29 cellular contexts compared by ENCODE assay signal in the genomic region with DNA sequence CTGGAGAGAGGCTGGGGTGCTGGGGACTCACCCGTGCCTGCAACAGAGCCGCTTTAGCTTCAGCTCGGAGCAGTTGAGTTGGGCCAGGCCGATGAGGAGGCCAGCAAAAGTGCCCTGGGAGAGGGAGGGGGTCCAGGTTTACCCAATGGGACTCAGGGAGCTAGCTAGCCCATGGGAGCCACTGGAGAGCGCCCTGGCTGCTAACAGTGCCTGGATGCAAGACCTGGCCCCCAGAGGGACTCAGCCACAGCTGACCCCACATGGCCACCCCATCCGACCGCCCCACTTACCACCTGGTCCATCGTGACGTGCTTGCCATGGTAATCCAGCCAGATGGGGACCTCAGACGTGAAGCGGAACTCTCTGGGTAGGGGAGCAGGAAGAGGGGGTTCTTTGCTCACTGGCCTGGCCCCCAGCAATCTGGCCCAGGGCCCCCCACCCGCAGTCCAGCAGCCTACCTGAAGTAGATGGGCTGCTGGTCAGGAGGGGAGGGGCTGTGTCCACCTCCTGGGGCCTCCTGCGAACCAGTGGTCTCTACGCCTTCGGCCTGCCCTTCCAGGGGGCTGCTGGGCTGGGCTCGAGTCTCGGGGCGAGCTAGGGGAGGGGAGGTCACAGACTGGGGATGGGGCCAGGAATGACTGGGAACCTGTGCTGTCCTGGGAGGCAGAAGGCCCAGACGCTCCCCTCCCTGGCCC. TPM values are rescaled to one million over a fixed set of nuclear protein-coding genes. Genes with fewer than 3 reads are reported as not detected.
"Had no signal": no experiment of that assay in that cellular context is flagged by ENCODE, and none has a peak within 500 bp of the region (broad histone marks: within the 10 kb centered on the region; RNA-seq: fewer than 3 reads in every experiment).

No MANE protein-coding gene starts in this region.

- H3K27me3 ChIP-seq: colonic mucosa, gastrocnemius medialis, neural progenitor cell, ovary, sigmoid colon, spleen, tibial nerve, upper lobe of right lung, uterus had no signal

- H3K9me3 ChIP-seq: colonic mucosa, gastrocnemius medialis, ovary, psoas muscle, sigmoid colon, spleen, thoracic aorta, tibial nerve, upper lobe of right lung, uterus had no signal

- DNase-seq: colonic mucosa; effector CD8-positive, alpha-beta T cell; endodermal cell; foreskin fibroblast; gastrocnemius medialis; head of caudate nucleus; nucleus accumbens; ovary; psoas muscle; sigmoid colon; spleen; stimulated activated CD4-positive, alpha-beta T cell treated with anti-CD3 and anti-CD28 coated beads, Interleukin-4, amount 100 ng/mL, for 4 hours; stimulated activated naive B cell treated with anti-CD40 and anti-IgM and Interleukin-4, amounts not matched to agents 10 μg/mL and 1 μg/mL and 100 μg/mL, for 72 hours; upper lobe of right lung; uterus had no signal

- H2AFZ ChIP-seq: neural progenitor cell had no signal

- H3K4me2 ChIP-seq: neural progenitor cell had no signal

- FAIRE-seq: keratinocyte had no signal

- ATAC-seq: esophagus mucosa; gastrocnemius medialis; left lobe of liver; psoas muscle; right cardiac atrium; stimulated activated naive B cell treated with anti-CD40 and anti-IgM and Interleukin-4, amounts not matched to agents 10 μg/mL and 1 μg/mL and 100 μg/mL, for 72 hours; upper lobe of right lung had no signal

- H3K9ac ChIP-seq: neural progenitor cell had no signal

- H3K4me3 ChIP-seq: colonic mucosa, gastrocnemius medialis, lung, neural progenitor cell, ovary, psoas muscle, sigmoid colon, spleen, thoracic aorta, tibial nerve, upper lobe of right lung, uterus had no signal

- H3K36me3 ChIP-seq: colonic mucosa, neural progenitor cell, ovary, uterus had no signal

- H3K27ac ChIP-seq: colonic mucosa, epithelial cell of prostate, gastrocnemius medialis, neural progenitor cell, ovary, psoas muscle, sigmoid colon, spleen, thoracic aorta, tibial nerve, upper lobe of right lung, uterus had no signal

- H3K4me1 ChIP-seq: colonic mucosa, neural progenitor cell, psoas muscle, uterus had no signal

RNA-seq across cellular contexts. Expression of gene GPHA2, which starts 38.2 kb away (rescaled TPM):
- total RNA-seq: colonic mucosa, esophagus mucosa, gastrocnemius medialis, glomerular endothelial cell, liver, lung, mononuclear cell, psoas muscle, renal cortical epithelial cell, right cardiac atrium, skeletal muscle tissue, spleen, thoracic aorta, tibial nerve, upper lobe of right lung, uterus had no signal
- polyA plus RNA-seq: liver, psoas muscle, right cardiac atrium had no signal
